In the genomic region with DNA sequence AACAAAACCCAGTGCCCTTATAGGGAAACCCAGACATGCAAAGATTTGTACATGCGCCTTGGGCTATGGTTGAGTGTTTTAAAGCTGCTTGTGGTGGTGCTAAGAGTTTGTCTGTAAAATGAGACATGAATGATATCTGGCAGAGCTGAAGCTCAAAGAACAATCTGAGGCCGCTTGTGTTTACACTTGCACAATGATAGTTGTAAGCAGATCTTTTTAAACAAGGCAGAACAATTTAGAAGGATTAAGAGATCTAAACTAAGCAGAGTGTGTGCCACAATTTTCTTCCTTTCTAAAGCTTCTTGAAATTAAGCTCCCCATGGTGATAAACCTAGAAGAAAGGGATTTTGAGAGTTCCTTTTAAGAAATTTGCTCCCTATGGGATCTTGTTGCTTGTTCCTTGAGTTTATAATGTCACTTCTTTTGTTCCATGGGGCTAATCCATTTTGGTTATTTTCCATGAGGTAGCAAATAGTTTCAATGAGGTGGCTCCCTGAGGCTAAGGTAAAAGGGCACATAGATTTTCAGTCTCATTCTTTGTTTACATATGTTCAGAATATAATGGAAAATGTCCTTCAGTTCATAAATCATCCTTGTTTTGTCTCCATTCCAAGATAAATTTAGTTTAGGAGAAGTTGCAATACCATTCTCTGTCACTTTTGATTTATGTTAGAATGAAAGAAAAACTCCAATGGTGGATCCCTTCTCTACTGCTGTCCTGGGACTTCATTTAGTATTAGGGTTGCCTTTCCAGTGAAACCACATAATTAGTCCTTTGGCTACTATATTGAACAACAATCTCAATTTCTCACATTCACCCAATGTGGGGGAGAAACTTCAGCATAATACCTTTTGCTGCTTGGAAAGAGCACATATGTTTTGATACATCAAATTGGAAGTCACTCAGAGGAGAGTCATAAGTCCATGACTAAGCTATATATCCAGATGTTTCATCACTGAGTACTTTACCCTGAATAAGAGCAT, we compare ENCODE assay signal across 15 cellular contexts.
DNase-seq lines count a peak whose midpoint lies in the region; ATAC-seq and TF ChIP-seq lines count a peak whose summit lies in the region.
"Had no signal": no experiment of that assay in that cellular context is flagged by ENCODE, and none has a peak within 500 bp of the region (broad histone marks: within the 10 kb centered on the region; RNA-seq: fewer than 3 reads in every experiment).

No MANE protein-coding gene starts in this region.

- POLR2A ChIA-PET in SK-N-SH (lab: Yijun Ruan, JAX), result no interaction called here

- H3K4me2 ChIP-seq in SK-N-SH, result no peak overlapping the region
- H3K4me2 ChIP-seq in smooth muscle cell, result peak overlapping the region; percentile 44
- H3K4me2 ChIP-seq: KMS-11 had no signal

- H2AFZ ChIP-seq in SK-N-SH (ENCODE audit: low read depth) (no peak overlapping the region), smooth muscle cell (ENCODE audit: low read depth) (peak overlapping the region; percentile 43)

- no peak overlapping the region for H3K9ac ChIP-seq in SK-N-SH
- peak overlapping the region; percentile 55 for H3K9ac ChIP-seq in smooth muscle cell (ENCODE audit: low read depth)
- H3K9ac ChIP-seq: KMS-11 had no signal

- CTCF ChIA-PET in SK-N-SH (lab: Yijun Ruan, JAX), result interaction anchor here (0.6 to 1.0 kb wide), 2 partner anchors 11 to 1288 kb away, joined by 3 read pairs; no protein-coding TSS in a partner anchor

- H4K20me1 ChIP-seq in SK-N-SH (ENCODE audit: insufficient read depth) (no peaks in the 10 kb centered on the region), smooth muscle cell (ENCODE audit: low read depth) (no peaks in the 10 kb centered on the region)

- H3K9me3 ChIP-seq in SK-N-SH, result no peaks in the 10 kb centered on the region
- no peaks in the 10 kb centered on the region for H3K9me3 ChIP-seq in smooth muscle cell (replicated peaks; ENCODE audit: low read depth)
- H3K9me3 ChIP-seq: prostate gland had no signal

- H3F3A ChIP-seq in SK-N-SH (replicated peaks; ENCODE audit: insufficient read depth) (no peaks in the 10 kb centered on the region), smooth muscle cell (ENCODE audit: low read depth) (no peaks in the 10 kb centered on the region)

- H3K27me3 ChIP-seq in SK-N-SH (ENCODE audit: insufficient read depth) (no peaks in the 10 kb centered on the region), smooth muscle cell (ENCODE audit: low read depth) (no peaks in the 10 kb centered on the region)

- H3K36me3 ChIP-seq in SK-N-SH (replicated peaks in 1 of 2; ENCODE audit: control insufficient read depth in 1 of 2, insufficient read depth in 2 of 2, low read length in 1 of 2) (no peaks in the 10 kb centered on the region), smooth muscle cell (ENCODE audit: low read depth) (no peaks in the 10 kb centered on the region)
- H3K36me3 ChIP-seq: prostate gland had no signal

- ATAC-seq in HG03460 (IDR thresholded peaks at IDR 0.05; ENCODE audit: unreplicated experiment), result no peak

- H3K9me2 ChIP-seq in SK-N-SH, result no peaks in the 10 kb centered on the region

- H3K79me2 ChIP-seq in SK-N-SH (ENCODE audit: insufficient read depth) (no peaks in the 10 kb centered on the region), smooth muscle cell (ENCODE audit: low read depth) (no peaks in the 10 kb centered on the region)

- H3K4me1 ChIP-seq in SK-N-SH (ENCODE audit: control insufficient read depth in 1 of 2, insufficient read depth in 2 of 2, low read depth in 1 of 2, low read length in 1 of 2) (no peaks in the 10 kb centered on the region), smooth muscle cell (ENCODE audit: low read depth) (peaks cover 19% of the 10 kb centered on the region)
- H3K4me1 ChIP-seq: prostate gland had no signal

- TF ChIP-seq EP300 in SK-N-SH (IDR thresholded peaks at IDR 0.05; ENCODE audit: borderline replicate concordance in 1 of 2, low read depth in 1 of 2, low read length in 1 of 2), result no peak

- TF ChIP-seq CTCF in HFF-Myc (IDR thresholded peaks at IDR 0.05; ENCODE audit: low read depth, low read length, missing control alignments) (no peak), SK-N-SH (IDR thresholded peaks at IDR 0.05) (no peak), fibroblast of villous mesenchyme (IDR thresholded peaks at IDR 0.05; ENCODE audit: insufficient read depth, low read depth, low read length) (no peak), smooth muscle cell (IDR thresholded peaks at IDR 0.05; ENCODE audit: borderline replicate concordance, insufficient read depth, poor library complexity, severe bottlenecking) (no peak)

- H3K27ac ChIP-seq in SK-N-SH (ENCODE audit: low read depth in 2 of 2, low read length in 1 of 2) (peak overlapping the region in 1 of 2 experiments; percentile 50; a peak in 1 of 4 replicates), smooth muscle cell (ENCODE audit: low read depth) (peak overlapping the region; percentile 86)
- H3K27ac ChIP-seq: KMS-11, prostate gland had no signal

- no peak for TF ChIP-seq RAD21 in SK-N-SH (IDR thresholded peaks at IDR 0.05; ENCODE audit: low read length)

- 75% methylated on average over 2 of the region's 2 CpGs for WGBS in SK-N-SH (ENCODE audit: low lambda C conversion rate)
- 9% methylated on average over 2 of the region's 2 CpGs for WGBS in smooth muscle cell (ENCODE audit: low lambda C conversion rate)

- DNase-seq in HFF-Myc (ENCODE audit: extremely low read depth, low read depth), result peak; percentile 30
- no peak for DNase-seq in SK-N-SH
- DNase-seq in fibroblast of villous mesenchyme (ENCODE audit: low read depth), result peak; percentile 74
- DNase-seq in smooth muscle cell (lab: John Stamatoyannopoulos, UW; ENCODE audit: unreplicated experiment), result no peak
- DNase-seq in DMS153 treated with DMSO at 0.1 percent for 48 hours (lab: John Stamatoyannopoulos, UW; ENCODE audit: unreplicated experiment), result no peak
- DNase-seq in activated CD8-positive, alpha-beta memory T cell treated with anti-CD3 and anti-CD28 coated beads, Interleukin-2, amount 50 U/mL, for 4 hours, result no peak
- DNase-seq: activated CD4-positive, alpha-beta memory T cell treated with anti-CD3 and anti-CD28 coated beads for 36 hours; activated naive CD4-positive, alpha-beta T cell; cortex of kidney; GOT3; hippocampal formation; NCI-H2081 treated with DMSO at 0.1 percent for 48 hours had no signal

- H3K4me3 ChIP-seq in HFF-Myc (replicated peaks; ENCODE audit: low read depth, low read length) (no peak overlapping the region), SK-N-SH (ENCODE audit: low read depth in 2 of 2, low read length in 1 of 2) (no peak overlapping the region), fibroblast of villous mesenchyme (ENCODE audit: low read depth, low read length) (no peak overlapping the region), smooth muscle cell (no peak overlapping the region)
- H3K4me3 ChIP-seq: prostate gland had no signal

TF ChIP-seq in SK-N-SH, 30 proteins besides CTCF, POLR2A, EP300 and RAD21:
- TF ChIP-seq POLR2AphosphoS5 (IDR thresholded peaks at IDR 0.05; ENCODE audit: low read depth, low read length), result no peak
- TF ChIP-seq JUND (IDR thresholded peaks at IDR 0.05), result 0 out of 2 replicates have a peak, but pooled peaks have one; percentile 5
- TF ChIP-seq, protein P1, sequence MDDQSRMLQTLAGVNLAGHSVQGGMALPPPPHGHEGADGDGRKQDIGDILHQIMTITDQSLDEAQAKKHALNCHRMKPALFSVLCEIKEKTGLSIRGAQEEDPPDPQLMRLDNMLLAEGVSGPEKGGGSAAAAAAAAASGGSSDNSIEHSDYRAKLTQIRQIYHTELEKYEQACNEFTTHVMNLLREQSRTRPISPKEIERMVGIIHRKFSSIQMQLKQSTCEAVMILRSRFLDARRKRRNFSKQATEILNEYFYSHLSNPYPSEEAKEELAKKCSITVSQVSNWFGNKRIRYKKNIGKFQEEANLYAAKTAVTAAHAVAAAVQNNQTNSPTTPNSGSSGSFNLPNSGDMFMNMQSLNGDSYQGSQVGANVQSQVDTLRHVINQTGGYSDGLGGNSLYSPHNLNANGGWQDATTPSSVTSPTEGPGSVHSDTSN (IDR thresholded peaks at IDR 0.05), result peak; percentile 61
- peak; percentile 44; the same call in 1 of the 2 replicates for TF ChIP-seq TCF12 (IDR thresholded peaks at IDR 0.05)
- TF ChIP-seq NRF1 (IDR thresholded peaks at IDR 0.05; ENCODE audit: low read depth, low read length), result no peak
- 0 out of 2 replicates have a peak, but pooled peaks have one; percentile 3 for TF ChIP-seq FOSL2 (IDR thresholded peaks at IDR 0.05; ENCODE audit: borderline replicate concordance, low read depth)

Comparison
In these comparisons a context has a peak if more than half of its experiments do, and no peak if none do; other contexts are left out.
1. DNase-seq: peak in HFF-Myc (single experiment) and fibroblast of villous mesenchyme (single experiment); none in SK-N-SH (single experiment), smooth muscle cell (single experiment), DMS153 treated with DMSO at 0.1 percent for 48 hours (single experiment) and activated CD8-positive, alpha-beta memory T cell treated with anti-CD3 and anti-CD28 coated beads, Interleukin-2, amount 50 U/mL, for 4 hours (single experiment).